ENCODE assay signal across 15 cellular contexts in genomic region chr15:95295311-95295710, GRCh38.
A peak's percentile ranks its signal among the peaks of the same experiment; 100 is the strongest.
DNase-seq lines count a peak whose midpoint lies in the region; TF ChIP-seq lines count a peak whose summit lies in the region.
"Had no signal": no experiment of that assay in that cellular context is flagged by ENCODE, and none has a peak within 500 bp of the region (broad histone marks: within the 10 kb centered on the region; RNA-seq: fewer than 3 reads in every experiment).

No MANE protein-coding gene starts in this region.

- CTCF ChIA-PET in RWPE1 (lab: Yijun Ruan, JAX), result interaction anchor here (0.7 kb wide), 1 partner anchor 318 kb away, joined by 3 read pairs; no protein-coding TSS in a partner anchor

- H3K9ac ChIP-seq in mesenchymal stem cell (ENCODE audit: low read length), result no peak overlapping the region
- H3K9ac ChIP-seq: KMS-11 had no signal

- WGBS in mesenchymal stem cell, result 93% methylated on average over 8 of the region's 8 CpGs

- H2AK5ac ChIP-seq in mesenchymal stem cell (ENCODE audit: low read length, severe bottlenecking), result no peak overlapping the region

- POLR2A ChIA-PET in RWPE1 (lab: Yijun Ruan, JAX; ENCODE audit: low non-redundant PET), result no interaction called here

- H3K4ac ChIP-seq in mesenchymal stem cell (ENCODE audit: low read depth in 1 of 2, low read length in 2 of 2), result no peak overlapping the region

- H3K9me3 Mint-ChIP-seq in brain, result peaks cover 0 to 6% (median 0%) of the 10 kb centered on the region in 5 experiments

- peak overlapping the region; percentile 25 for H4K91ac ChIP-seq in mesenchymal stem cell (ENCODE audit: low read length)

- no peak overlapping the region for H2AFZ ChIP-seq in mesenchymal stem cell (ENCODE audit: low read depth, low read length)

- no peaks in the 10 kb centered on the region for H3K27me3 Mint-ChIP-seq in brain

- no peak overlapping the region for H2BK5ac ChIP-seq in mesenchymal stem cell (ENCODE audit: low read depth, low read length, poor library complexity, severe bottlenecking)

- H3K27me3 ChIP-seq in mesenchymal stem cell (ENCODE audit: control insufficient read depth in 1 of 2, insufficient read depth in 1 of 2, low read length in 2 of 2), result no peaks in the 10 kb centered on the region

- peak overlapping the region in 3 of 5 experiments; percentile 4 to 71 (median 11) for H3K4me3 Mint-ChIP-seq in brain

- no peaks in the 10 kb centered on the region for H3K79me1 ChIP-seq in mesenchymal stem cell (replicated peaks; ENCODE audit: low read length, poor library complexity, severe bottlenecking)

- no peaks in the 10 kb centered on the region for H3K36me3 ChIP-seq in mesenchymal stem cell (ENCODE audit: control insufficient read depth in 1 of 2, insufficient read depth in 2 of 2, low read depth in 1 of 2, low read length in 2 of 2)

- H3K23ac ChIP-seq in mesenchymal stem cell (ENCODE audit: low read length in 2 of 2), result no peak overlapping the region

- no peak overlapping the region for H2BK15ac ChIP-seq in mesenchymal stem cell (ENCODE audit: low read depth, poor library complexity, severe bottlenecking)

- no peak for TF ChIP-seq CTCF in brain (conservative IDR thresholded peaks at IDR 0.05)
- no peak for TF ChIP-seq CTCF in RWPE1 (conservative IDR thresholded peaks at IDR 0.05; ENCODE audit: low read depth)
- no peak for TF ChIP-seq CTCF in GM13976 (IDR thresholded peaks at IDR 0.05; ENCODE audit: borderline replicate concordance, control extremely low read depth, extremely low read depth, insufficient read depth, missing control alignments)

- H4K8ac ChIP-seq in mesenchymal stem cell (ENCODE audit: low read length), result no peak overlapping the region

- peaks cover 57% of the 10 kb centered on the region for H3K4me1 Mint-ChIP-seq in brain

- H3K27ac ChIP-seq in mesenchymal stem cell (ENCODE audit: low read length, poor library complexity, severe bottlenecking), result no peak overlapping the region
- H3K27ac ChIP-seq in RWPE1, result no peak overlapping the region
- H3K27ac ChIP-seq: C4-2B, KMS-11 had no signal

- H3K14ac ChIP-seq in mesenchymal stem cell (ENCODE audit: low read length in 2 of 2), result no peak overlapping the region

- H3K4me3 ChIP-seq in mesenchymal stem cell (ENCODE audit: insufficient read depth in 1 of 2, low read depth in 1 of 2, low read length in 2 of 2), result no peak overlapping the region

- H3K4me1 ChIP-seq in mesenchymal stem cell (ENCODE audit: control insufficient read depth, insufficient read depth, low read depth, low read length), result no peaks in the 10 kb centered on the region

- DNase-seq in RPMI7951 (ENCODE audit: low read depth) (peak; percentile 35), mesenchymal stem cell (no peak), renal cortical epithelial cell (ENCODE audit: low read depth) (peak; percentile 11), SHP77 (lab: John Stamatoyannopoulos, UW) (no peak), RWPE1 (ENCODE audit: low spot score) (no peak), GM13976 (ENCODE audit: low spot score) (no peak), NCI-H1048 (lab: John Stamatoyannopoulos, UW) (no peak)
- DNase-seq: AML-193; NCI-H1436; NCI-H2029; NCI-H69; NK-92 treated with Interleukin-12 subunit alpha and Interleukin-12 subunit beta, amount 100 ng/mL, for 24 hours had no signal

- H3K9me3 ChIP-seq in mesenchymal stem cell (ENCODE audit: control insufficient read depth, low read length), result no peaks in the 10 kb centered on the region

- no peak overlapping the region for H3K4me2 ChIP-seq in mesenchymal stem cell (ENCODE audit: low read length, poor library complexity, severe bottlenecking)
- H3K4me2 ChIP-seq: KMS-11 had no signal

- H3K27ac Mint-ChIP-seq in brain, result peak overlapping the region; percentile 39 to 86 (median 81)

- no peak overlapping the region for H2BK120ac ChIP-seq in mesenchymal stem cell (ENCODE audit: low read depth, low read length)

- peak overlapping the region in 1 of 2 experiments; percentile 34 for H3K18ac ChIP-seq in mesenchymal stem cell (ENCODE audit: low read depth in 1 of 2, low read length in 2 of 2)

- no peaks in the 10 kb centered on the region for H3K36me3 Mint-ChIP-seq in brain

- in situ Hi-C loops in GM13976 (cut with MboI; ENCODE audit: low sequenced_read_pairs, unreplicated experiment), result no loop called here

- H2BK12ac ChIP-seq in mesenchymal stem cell (ENCODE audit: low read length in 2 of 2), result peak overlapping the region in 1 of 2 experiments; percentile 59

Comparison
In these comparisons a context has a peak if more than half of its experiments do, and no peak if none do; other contexts are left out.
1. DNase-seq: peak in RPMI7951 (single experiment) and renal cortical epithelial cell (single experiment); none in mesenchymal stem cell (single experiment), SHP77 (0 of 2), RWPE1 (single experiment), GM13976 (single experiment) and NCI-H1048 (single experiment).